Comparison of ENCODE assay signal across 16 cellular contexts in genomic region chr18:60021556-60021955, GRCh38.
"Had no signal": no experiment of that assay in that cellular context is flagged by ENCODE, and none has a peak within 500 bp of the region (broad histone marks: within the 10 kb centered on the region; RNA-seq: fewer than 3 reads in every experiment).

No MANE protein-coding gene starts in this region.

- H3K9me3 ChIP-seq: left lung, lower lobe of right lung, ovary, right atrium auricular region, sigmoid colon, stomach, uterus had no signal

- H3K27me3 ChIP-seq: left lung, ovary, right atrium auricular region, sigmoid colon, stomach, uterus had no signal

- H3K27ac ChIP-seq: dorsolateral prefrontal cortex, left lung, lower lobe of right lung, ovary, right atrium auricular region, skin epidermis, uterus had no signal

- ATAC-seq: left lung, lower lobe of right lung, natural killer cell had no signal

- DNase-seq: cortex of kidney; dorsolateral prefrontal cortex; effector CD8-positive, alpha-beta T cell; immature natural killer cell; left lung; lower lobe of right lung; natural killer cell; ovary; sigmoid colon; stimulated activated CD4-positive, alpha-beta T cell treated with anti-CD3 and anti-CD28 coated beads, Interleukin-2, amount 100 ng/mL, for 24 hours; stimulated activated naive CD4-positive, alpha-beta T cell; stomach; uterus had no signal

- H3K4me1 ChIP-seq: left lung, lower lobe of right lung, right atrium auricular region, sigmoid colon, uterus had no signal

- FAIRE-seq: frontal cortex had no signal

- H3K4me3 ChIP-seq: dorsolateral prefrontal cortex, left lung, lower lobe of right lung, ovary, right atrium auricular region, sigmoid colon, skin epidermis, stomach, uterus had no signal

- H3K36me3 ChIP-seq: left lung, lower lobe of right lung, ovary, right atrium auricular region, sigmoid colon, stomach, uterus had no signal
